In the genomic region with DNA sequence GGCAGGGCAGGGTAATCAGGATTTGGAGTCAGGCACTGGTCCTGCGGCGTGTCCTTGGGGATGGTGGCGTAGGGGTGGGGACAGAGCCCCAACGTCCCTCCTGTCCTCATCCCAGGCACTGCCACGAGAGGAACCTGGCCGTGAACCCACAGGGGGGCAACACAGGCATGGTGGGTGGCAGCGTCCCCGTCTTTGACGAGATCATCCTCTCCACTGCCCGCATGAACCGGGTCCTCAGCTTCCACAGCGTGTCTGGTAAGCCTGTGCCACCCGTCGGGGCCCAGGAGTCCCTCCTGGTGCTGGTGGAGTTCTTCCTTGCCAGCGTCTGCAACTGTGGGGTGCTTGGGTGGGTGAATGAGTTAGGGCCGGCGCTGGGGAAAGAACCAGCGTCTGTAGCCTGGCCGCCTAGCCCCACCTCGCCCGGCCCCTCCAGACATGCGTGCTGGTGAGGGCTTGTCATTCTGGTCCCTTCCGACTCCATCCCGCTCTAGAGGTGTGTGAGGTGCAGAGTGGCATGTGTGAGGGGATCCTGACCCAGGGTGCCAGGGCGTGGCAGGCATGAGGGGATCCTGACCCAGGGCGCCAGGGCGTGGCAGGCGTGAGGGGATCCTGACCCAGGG, we compare ENCODE assay signal across 1 cellular context.
TF ChIP-seq lines count a peak whose summit lies in the region.

No MANE protein-coding gene starts in this region.

TF ChIP-seq in IMR-90, 13 proteins besides CTCF, POLR2A, EP300 and RAD21:
- TF ChIP-seq, protein P1, sequence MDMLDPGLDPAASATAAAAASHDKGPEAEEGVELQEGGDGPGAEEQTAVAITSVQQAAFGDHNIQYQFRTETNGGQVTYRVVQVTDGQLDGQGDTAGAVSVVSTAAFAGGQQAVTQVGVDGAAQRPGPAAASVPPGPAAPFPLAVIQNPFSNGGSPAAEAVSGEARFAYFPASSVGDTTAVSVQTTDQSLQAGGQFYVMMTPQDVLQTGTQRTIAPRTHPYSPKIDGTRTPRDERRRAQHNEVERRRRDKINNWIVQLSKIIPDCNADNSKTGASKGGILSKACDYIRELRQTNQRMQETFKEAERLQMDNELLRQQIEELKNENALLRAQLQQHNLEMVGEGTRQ (IDR thresholded peaks at IDR 0.05; ENCODE audit: low read depth, low read length): no peak
- TF ChIP-seq MAFK (IDR thresholded peaks at IDR 0.05; ENCODE audit: low read depth, low read length) (no peak), SMC3 (IDR thresholded peaks at IDR 0.05; ENCODE audit: low read depth, low read length) (no peak), MAZ (IDR thresholded peaks at IDR 0.05; ENCODE audit: borderline replicate concordance, low read depth, low read length) (no peak), RFX5 (IDR thresholded peaks at IDR 0.05; ENCODE audit: low read depth, low read length) (no peak), ELK1 (IDR thresholded peaks at IDR 0.05; ENCODE audit: borderline replicate concordance, low read depth, low read length) (no peak), FOS (IDR thresholded peaks at IDR 0.05; ENCODE audit: low read depth, low read length) (no peak), RCOR1 (IDR thresholded peaks at IDR 0.05; ENCODE audit: insufficient replicate concordance, low read length) (no peak), BHLHE40 (IDR thresholded peaks at IDR 0.05; ENCODE audit: low read depth, low read length) (no peak), NFE2L2 (IDR thresholded peaks at IDR 0.05; ENCODE audit: low read depth, low read length) (no peak), CHD1 (IDR thresholded peaks at IDR 0.05; ENCODE audit: low read depth, low read length) (no peak), MXI1 (IDR thresholded peaks at IDR 0.05; ENCODE audit: borderline replicate concordance, low read depth, low read length) (no peak)
